22 cellular contexts compared by ENCODE assay signal in genomic region chr9:124854822-124855221, GRCh38. TPM values are rescaled to one million over a fixed set of nuclear protein-coding genes. Genes with fewer than 3 reads are reported as not detected.
A peak's percentile ranks its signal among the peaks of the same experiment; 100 is the strongest.
DNase-seq lines count a peak whose midpoint lies in the region; ATAC-seq and TF ChIP-seq lines count a peak whose summit lies in the region.
"Had no signal": no experiment of that assay in that cellular context is flagged by ENCODE, and none has a peak within 500 bp of the region (broad histone marks: within the 10 kb centered on the region; RNA-seq: fewer than 3 reads in every experiment).

No MANE protein-coding gene starts in this region.

- H4K20me1 ChIP-seq in IMR-90 (ENCODE audit: insufficient read depth, low read length): peaks cover 42% of the 10 kb centered on the region

- no peak overlapping the region for H3K4ac ChIP-seq in IMR-90 (ENCODE audit: low read depth, low read length)

- H3K4me1 Mint-ChIP-seq in activated T-helper 17 cell treated with anti-CD3 and anti-CD28 coated beads, Interleukin-2, amount 50 U/mL, for 72 hours: peaks cover 16% of the 10 kb centered on the region
- peaks cover 17 to 22% of the 10 kb centered on the region in 2 donors for H3K4me1 Mint-ChIP-seq in natural killer cell treated with Interleukin-12 subunit alpha and Interleukin-12 subunit beta and Interleukin-15 and Interleukin-18, amount 100 ng/mL, for 72 hours (ENCODE audit: low read depth in 2 of 2)

- no peak overlapping the region for H2BK120ac ChIP-seq in IMR-90 (ENCODE audit: low read depth, low read length)

- H2BK15ac ChIP-seq in IMR-90 (ENCODE audit: low read depth, low read length): no peak overlapping the region

- DNase-seq in DMS53 (lab: John Stamatoyannopoulos, UW) (peak; percentile 28), DMS53 treated with DMSO at 0.1 percent for 48 hours (lab: John Stamatoyannopoulos, UW; ENCODE audit: unreplicated experiment) (no peak), IMR-90 (no peak), NCI-H345 (lab: John Stamatoyannopoulos, UW) (no peak), OCI-M1 (lab: John Stamatoyannopoulos, UW) (no peak), A172 (ENCODE audit: low spot score) (no peak)
- no peak for DNase-seq in natural killer cell treated with Interleukin-12 subunit alpha and Interleukin-12 subunit beta and Interleukin-15 and Interleukin-18, amount 100 ng/mL, for 72 hours (ENCODE audit: low spot score)
- DNase-seq: 8988T; activated CD4-positive, alpha-beta T cell treated with anti-CD3 and anti-CD28 coated beads for 48 hours; colonic mucosa; GOT3; mammary epithelial cell had no signal

- peaks cover 9 to 25% of the 10 kb centered on the region in 2 experiments for H3K79me1 ChIP-seq in IMR-90 (ENCODE audit: low read depth in 1 of 2, low read length in 2 of 2)

- CTCF ChIA-PET in IMR-90 (lab: Yijun Ruan, JAX): interaction anchor here (0.6 to 5.7 kb wide), 3 partner anchors 41 to 468 kb away, joined by 3 to 165 read pairs (median 3); partner anchors contain the start of genes NR6A1 and OLFML2A

- no peaks in the 10 kb centered on the region for H3K27me3 ChIP-seq in IMR-90 (ENCODE audit: control insufficient read depth, insufficient read depth, low read length)
- H3K27me3 ChIP-seq: colonic mucosa had no signal

- H3K4me1 ChIP-seq in IMR-90 (ENCODE audit: control insufficient read depth, insufficient read depth, low read length): no peaks in the 10 kb centered on the region

- peak overlapping the region; percentile 67 for H3K27ac Mint-ChIP-seq in activated T-helper 17 cell treated with anti-CD3 and anti-CD28 coated beads, Interleukin-2, amount 50 U/mL, for 72 hours
- H3K27ac Mint-ChIP-seq in natural killer cell treated with Interleukin-12 subunit alpha and Interleukin-12 subunit beta and Interleukin-15 and Interleukin-18, amount 100 ng/mL, for 72 hours: peak overlapping the region; percentile 62 to 66

- H3K4me2 ChIP-seq in IMR-90 (ENCODE audit: low read depth, low read length): no peak overlapping the region

- dilution Hi-C loops in IMR-90 (cut with HindIII; ENCODE audit: low sequenced_read_pairs, unreplicated experiment): no loop called here

- TF ChIP-seq CTCF in IMR-90 (conservative IDR thresholded peaks at IDR 0.05; ENCODE audit: low read depth, low read length): no peak

- no peak for TF ChIP-seq POLR2A in IMR-90 (IDR thresholded peaks at IDR 0.05; ENCODE audit: low read depth, low read length)

- peaks cover 3% of the 10 kb centered on the region; the same call in 1 of the 2 replicates for H3K9me1 ChIP-seq in IMR-90 (ENCODE audit: insufficient read depth, low read length)

- no peak for ATAC-seq in IMR-90 (ENCODE audit: low read depth)
- no peak for ATAC-seq in activated T-helper 17 cell treated with anti-CD3 and anti-CD28 coated beads, Interleukin-2, amount 50 U/mL, for 72 hours (replicated peaks)
- no peak for ATAC-seq in natural killer cell treated with Interleukin-12 subunit alpha and Interleukin-12 subunit beta and Interleukin-15 and Interleukin-18, amount 100 ng/mL, for 72 hours
- ATAC-seq: right cardiac atrium had no signal

- 0 out of 2 replicates have a peak overlapping the region, but pooled peaks have one; percentile 78 for H3K23ac ChIP-seq in IMR-90 (ENCODE audit: low read depth, low read length)

- no peak overlapping the region for H3K4me3 ChIP-seq in IMR-90 (ENCODE audit: insufficient read depth, low read depth, low read length)
- H3K4me3 ChIP-seq: colonic mucosa had no signal

- H3K14ac ChIP-seq in IMR-90 (replicated peaks; ENCODE audit: low read depth, low read length): no peak overlapping the region

- H4K91ac ChIP-seq in IMR-90 (ENCODE audit: insufficient read depth, low read depth, low read length): no peak overlapping the region

- no peak overlapping the region for H3K4me3 Mint-ChIP-seq in activated T-helper 17 cell treated with anti-CD3 and anti-CD28 coated beads, Interleukin-2, amount 50 U/mL, for 72 hours
- peak overlapping the region; percentile 4 for H3K4me3 Mint-ChIP-seq in natural killer cell treated with Interleukin-12 subunit alpha and Interleukin-12 subunit beta and Interleukin-15 and Interleukin-18, amount 100 ng/mL, for 72 hours

- no peaks in the 10 kb centered on the region for H3K9me3 ChIP-seq in IMR-90 (ENCODE audit: control insufficient read depth, insufficient read depth, low read length)
- H3K9me3 ChIP-seq: colonic mucosa, neutrophil had no signal

- TF ChIP-seq RAD21 in IMR-90 (IDR thresholded peaks at IDR 0.05; ENCODE audit: low read length): no peak

- H3K27ac ChIP-seq in IMR-90 (ENCODE audit: insufficient read depth, low read length): no peak overlapping the region
- H3K27ac ChIP-seq: colonic mucosa, epithelial cell of prostate, neutrophil had no signal

- H3K9ac ChIP-seq in IMR-90 (ENCODE audit: low read depth, low read length): no peak overlapping the region

- no TSS peak for BruUV-seq in IMR-90 (replicated peaks; lab: Mats Ljungman, UMichigan)

- no peaks in the 10 kb centered on the region for H3K9me3 Mint-ChIP-seq in activated T-helper 17 cell treated with anti-CD3 and anti-CD28 coated beads, Interleukin-2, amount 50 U/mL, for 72 hours
- no peaks in the 10 kb centered on the region for H3K9me3 Mint-ChIP-seq in natural killer cell treated with Interleukin-12 subunit alpha and Interleukin-12 subunit beta and Interleukin-15 and Interleukin-18, amount 100 ng/mL, for 72 hours
- H3K9me3 Mint-ChIP-seq: CD14-positive monocyte had no signal

- no peak overlapping the region for H3K18ac ChIP-seq in IMR-90 (ENCODE audit: low read depth, low read length)

- H4K8ac ChIP-seq in IMR-90 (ENCODE audit: low read depth in 2 of 2, low read length in 2 of 2): no peak overlapping the region

- H2AK9ac ChIP-seq in IMR-90 (replicated peaks; ENCODE audit: low read depth, low read length, poor library complexity): no peak overlapping the region

- no peak overlapping the region for H2BK20ac ChIP-seq in IMR-90 (ENCODE audit: low read depth, low read length)

- in situ Hi-C loops in IMR-90 (cut with MboI; ENCODE audit: low sequenced_read_pairs): loop anchor here (5.0 kb wide), 1 partner anchor 83 kb away; the partner anchor contains the start of gene NR6A1

- no peak overlapping the region for H2AK5ac ChIP-seq in IMR-90 (ENCODE audit: low read depth, low read length)

- H2BK5ac ChIP-seq in IMR-90 (ENCODE audit: low read depth, low read length, poor library complexity, severe bottlenecking): no peak overlapping the region

- no peak overlapping the region for H2AFZ ChIP-seq in IMR-90 (replicated peaks; ENCODE audit: low read length, poor library complexity)

- intact Hi-C loops in IMR-90 (cut with micrococcal nuclease): loop anchor here (5.0 to 10.0 kb wide), 2 partner anchors 143 to 240 kb away; no protein-coding TSS in a partner anchor

- POLR2A ChIA-PET in IMR-90 (lab: Charles Lee; ENCODE audit: unreplicated experiment): no interaction called here

- peaks cover 33% of the 10 kb centered on the region for H3K36me3 Mint-ChIP-seq in activated T-helper 17 cell treated with anti-CD3 and anti-CD28 coated beads, Interleukin-2, amount 50 U/mL, for 72 hours (ENCODE audit: low read depth)
- peaks cover 6% of the 10 kb centered on the region for H3K36me3 Mint-ChIP-seq in natural killer cell treated with Interleukin-12 subunit alpha and Interleukin-12 subunit beta and Interleukin-15 and Interleukin-18, amount 100 ng/mL, for 72 hours

- H3K36me3 ChIP-seq in IMR-90 (ENCODE audit: control insufficient read depth, insufficient read depth, low read length): peaks cover 35% of the 10 kb centered on the region

- no peak overlapping the region for H3K56ac ChIP-seq in IMR-90 (ENCODE audit: extremely low read depth, insufficient read depth, low read length)

- WGBS in IMR-90 (ENCODE audit: extremely low coverage in 2 of 2, insufficient read length in 1 of 2), 2 experiments: 84% methylated on average over 3 of the region's 7 CpGs; no CpG with 5 or more reads in 1 of the 2 experiments

- H4K5ac ChIP-seq in IMR-90 (ENCODE audit: low read depth, low read length): no peak overlapping the region

- H3K27me3 Mint-ChIP-seq in activated T-helper 17 cell treated with anti-CD3 and anti-CD28 coated beads, Interleukin-2, amount 50 U/mL, for 72 hours: no peaks in the 10 kb centered on the region
- H3K27me3 Mint-ChIP-seq in natural killer cell treated with Interleukin-12 subunit alpha and Interleukin-12 subunit beta and Interleukin-15 and Interleukin-18, amount 100 ng/mL, for 72 hours: no peaks in the 10 kb centered on the region

TF ChIP-seq in IMR-90, 13 proteins besides CTCF, POLR2A, EP300 and RAD21 (continues in another document):
- TF ChIP-seq BHLHE40 (IDR thresholded peaks at IDR 0.05; ENCODE audit: low read depth, low read length) (no peak), MXI1 (IDR thresholded peaks at IDR 0.05; ENCODE audit: borderline replicate concordance, low read depth, low read length) (no peak), MAZ (IDR thresholded peaks at IDR 0.05; ENCODE audit: borderline replicate concordance, low read depth, low read length) (no peak)

RNA-seq across cellular contexts. Expression of gene WDR38, which starts 1.6 kb away (rescaled TPM):
- total RNA-seq in IMR-90 (2012; rRNA removed): not detected in 2 replicates
- not detected in 2 replicates for polyA plus RNA-seq in IMR-90 (2012; rRNA removed)
- polyA plus RNA-seq in IMR-90 (2012; cell fraction: cytosol; rRNA removed): not detected in 2 replicates
- not detected in 2 replicates for polyA plus RNA-seq in IMR-90 (2012; cell fraction: nucleus; rRNA removed; ENCODE audit: low replicate concordance)
- total RNA-seq in activated T-helper 17 cell treated with anti-CD3 and anti-CD28 coated beads, Interleukin-2, amount 50 U/mL, for 72 hours: not detected
- total RNA-seq in natural killer cell treated with Interleukin-12 subunit alpha and Interleukin-12 subunit beta and Interleukin-15 and Interleukin-18, amount 100 ng/mL, for 72 hours: not detected
- total RNA-seq in A172 (2014; rRNA removed; shearing (Covaris generic)): not detected in 2 replicates
- total RNA-seq: aorta; colonic mucosa; glomerular endothelial cell; HT1080; M059J; mammary epithelial cell; right cardiac atrium; T-helper 2 cell treated with Interferon-gamma antibody and Interleukin-4, amounts not matched to agents 100 ng/mL and 5 ng/mL, for 36 hours had no signal
- polyA plus RNA-seq: CD14-positive monocyte, mammary epithelial cell had no signal

RNA-seq across cellular contexts. Expression of gene RPL35, which starts 6.9 kb away (rescaled TPM):
- 881 and 1,151 TPM in 2 replicates for total RNA-seq in IMR-90 (2012; rRNA removed)
- polyA plus RNA-seq in IMR-90 (2012; rRNA removed): 1,650 and 1,735 TPM in 2 replicates
- polyA plus RNA-seq in IMR-90 (2012; cell fraction: cytosol; rRNA removed): 3,661 and 4,271 TPM in 2 replicates
- 742 and 1,804 TPM in 2 replicates for polyA plus RNA-seq in IMR-90 (2012; cell fraction: nucleus; rRNA removed; ENCODE audit: low replicate concordance)
- 1,000 to 10,000 TPM; 1,919 to 1,995 TPM for total RNA-seq in activated T-helper 17 cell treated with anti-CD3 and anti-CD28 coated beads, Interleukin-2, amount 50 U/mL, for 72 hours
- 1,000 to 10,000 TPM in 1 of 2 donors, 100 to 1,000 TPM in 1; 983 to 1,578 TPM for total RNA-seq in natural killer cell treated with Interleukin-12 subunit alpha and Interleukin-12 subunit beta and Interleukin-15 and Interleukin-18, amount 100 ng/mL, for 72 hours
- 2,941 and 5,977 TPM in 2 replicates for total RNA-seq in A172 (2014; rRNA removed; shearing (Covaris generic))

RNA-seq across cellular contexts. Expression of gene ARPC5L, which starts 7.1 kb away (rescaled TPM):
- total RNA-seq in IMR-90 (2012; rRNA removed): 11.1 and 19.7 TPM in 2 replicates
- 53.8 and 57.4 TPM in 2 replicates for polyA plus RNA-seq in IMR-90 (2012; rRNA removed)
- 40.2 and 49.0 TPM in 2 replicates for polyA plus RNA-seq in IMR-90 (2012; cell fraction: cytosol; rRNA removed)
- 25.4 and 61.2 TPM in 2 replicates for polyA plus RNA-seq in IMR-90 (2012; cell fraction: nucleus; rRNA removed; ENCODE audit: low replicate concordance)
- 10 to 100 TPM; 59.7 to 89.7 TPM for total RNA-seq in activated T-helper 17 cell treated with anti-CD3 and anti-CD28 coated beads, Interleukin-2, amount 50 U/mL, for 72 hours
- total RNA-seq in natural killer cell treated with Interleukin-12 subunit alpha and Interleukin-12 subunit beta and Interleukin-15 and Interleukin-18, amount 100 ng/mL, for 72 hours: 100 to 1,000 TPM; 215 to 218 TPM
- 61.5 and 62.1 TPM in 2 replicates for total RNA-seq in A172 (2014; rRNA removed; shearing (Covaris generic))
